8 cellular contexts compared by ENCODE assay signal in the genomic region with DNA sequence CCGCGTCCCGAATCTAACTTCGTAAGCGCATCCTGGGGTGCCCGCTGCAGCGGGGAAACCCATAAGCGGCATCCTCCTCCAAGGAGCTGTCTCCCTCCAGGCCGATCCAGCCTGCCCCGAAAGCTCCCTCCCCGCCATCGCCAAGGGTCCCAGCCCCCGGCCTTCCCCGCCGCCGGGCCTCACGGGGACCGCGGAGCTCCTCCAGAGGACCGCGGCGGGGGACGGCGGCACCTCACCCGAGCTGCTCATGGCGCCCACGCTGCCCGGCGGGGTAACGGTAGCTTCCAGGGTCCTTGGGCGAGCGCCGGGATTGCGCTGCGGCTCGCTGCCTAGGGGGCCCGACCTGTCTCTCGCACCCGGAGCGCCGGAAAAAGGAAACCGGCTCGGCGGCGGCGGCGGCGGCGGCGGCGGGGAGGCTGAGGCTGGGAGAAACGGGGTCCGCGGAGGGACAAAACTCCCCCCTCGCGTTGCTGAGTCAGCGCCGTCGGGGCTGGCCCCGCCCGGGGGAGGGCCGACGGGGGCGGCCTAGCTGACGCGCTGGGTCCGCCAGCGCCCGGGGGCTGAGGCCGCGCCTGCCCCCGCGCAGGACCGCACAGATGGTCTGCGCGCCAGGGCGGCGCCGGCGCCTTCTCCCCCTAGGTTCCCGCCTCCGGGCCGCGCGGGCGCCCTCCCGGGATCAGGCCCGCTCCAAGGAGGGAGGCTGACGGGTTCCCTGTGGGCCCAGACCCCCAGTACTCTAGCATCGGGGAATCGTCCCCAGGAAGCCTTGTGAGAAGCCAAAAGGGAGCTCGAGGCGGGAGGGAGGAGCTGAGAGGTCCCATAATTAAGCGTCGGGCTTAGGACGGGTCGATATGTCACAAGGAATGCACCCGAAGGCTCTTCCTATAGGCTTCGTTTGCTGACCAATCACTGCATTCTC. TPM values are rescaled to one million over a fixed set of nuclear protein-coding genes. Genes with fewer than 3 reads are reported as not detected.
A peak's percentile ranks its signal among the peaks of the same experiment; 100 is the strongest.
DNase-seq lines count a peak whose midpoint lies in the region; ATAC-seq and TF ChIP-seq lines count a peak whose summit lies in the region.

BLMH (minus strand) TSS at position 374 of the 919 bp plus-strand sequence; CDS start at position 249, 125 bp downstream.

- no peaks in the 10 kb centered on the region for H3K9me3 Mint-ChIP-seq in activated naive CD8-positive, alpha-beta T cell (ENCODE audit: low read depth)

- H3K4me1 Mint-ChIP-seq in activated naive CD8-positive, alpha-beta T cell (ENCODE audit: low read depth): peaks cover 19% of the 10 kb centered on the region

- peak; percentile 80 for DNase-seq in DMS153 treated with DMSO at 0.1 percent for 48 hours (lab: John Stamatoyannopoulos, UW; ENCODE audit: unreplicated experiment)
- DNase-seq in KBM-7: peak; percentile 84
- peak; percentile 35 to 93 (median 84) for DNase-seq in head of caudate nucleus
- DNase-seq in ovary: peak; percentile 79 to 90 (median 82)
- DNase-seq in thoracic aorta (ENCODE audit: low spot score): peak; percentile 9

- H3K27me3 Mint-ChIP-seq in activated naive CD8-positive, alpha-beta T cell: no peaks in the 10 kb centered on the region

- H3K36me3 ChIP-seq in ovary (no peaks in the 10 kb centered on the region), thoracic aorta (peaks cover 9% of the 10 kb centered on the region)

- H3K27me3 ChIP-seq in ovary: no peaks in the 10 kb centered on the region
- no peaks in the 10 kb centered on the region for H3K27me3 ChIP-seq in thoracic aorta (replicated peaks; ENCODE audit: insufficient read depth)

- peak within 1 kb of the TSS; percentile 99 for H3K27ac Mint-ChIP-seq in activated naive CD8-positive, alpha-beta T cell

- H3K4me1 ChIP-seq in ovary (ENCODE audit: insufficient read depth) (no peaks in the 10 kb centered on the region), thoracic aorta (ENCODE audit: control insufficient read depth in 1 of 2, low read depth in 2 of 2) (peaks cover 11 to 27% of the 10 kb centered on the region in 2 donors)

- peak; percentile 44 for TF ChIP-seq POLR2A in ovary (IDR thresholded peaks at IDR 0.05)

- TF ChIP-seq EP300 in ovary (IDR thresholded peaks at IDR 0.05): no peak

- peak within 1 kb of the TSS; percentile 98 for H3K4me3 Mint-ChIP-seq in activated naive CD8-positive, alpha-beta T cell

- intact Hi-C loops in head of caudate nucleus (cut with DNase I): no loop called here
- intact Hi-C loops in ovary (cut with DNase I): no loop called here

- WGBS in ovary, 3 donors: 1% methylated on average over 38 to 99 of the region's 99 CpGs

- peak within 1 kb of the TSS; percentile 62 to 72 for H3K27ac ChIP-seq in ovary
- peak within 1 kb of the TSS; percentile 83 to 92 for H3K27ac ChIP-seq in thoracic aorta

- TF ChIP-seq CTCF in ovary (IDR thresholded peaks at IDR 0.05) (no peak), thoracic aorta (IDR thresholded peaks at IDR 0.05) (no peak)

- ATAC-seq in GM21515 (IDR thresholded peaks at IDR 0.05; ENCODE audit: unreplicated experiment) (peak; percentile 56), SK-N-SH treated with all-trans-retinoic acid at 6 μM for 48 hours (peak; percentile 90), thoracic aorta (ENCODE audit: insufficient number of reproducible peaks, low FRiP score, low read depth) (peak; percentile 73)

- in situ Hi-C loops in KBM-7 (cut with MboI; ENCODE audit: low pct_unique_long_range_greater_than_20kb, low sequenced_read_pairs): no loop called here

- H3K4me3 ChIP-seq in ovary (peak within 1 kb of the TSS; percentile 98), thoracic aorta (peak within 1 kb of the TSS; percentile 76)

- no peaks in the 10 kb centered on the region for H3K9me3 ChIP-seq in ovary
- no peaks in the 10 kb centered on the region for H3K9me3 ChIP-seq in thoracic aorta

- peaks cover 9% of the 10 kb centered on the region for H3K36me3 Mint-ChIP-seq in activated naive CD8-positive, alpha-beta T cell

TF ChIP-seq in SK-N-SH treated with all-trans-retinoic acid at 6 μM for 48 hours, 23 proteins besides CTCF, POLR2A, EP300 and RAD21:
- no peak for TF ChIP-seq ZFP30 (CRISPR knock-in tag; IDR thresholded peaks at IDR 0.05)
- TF ChIP-seq ZC3H10 (CRISPR knock-in tag; IDR thresholded peaks at IDR 0.05): no peak
- no peak for TF ChIP-seq SNAI2 (CRISPR knock-in tag; IDR thresholded peaks at IDR 0.05)
- TF ChIP-seq, protein P1, sequence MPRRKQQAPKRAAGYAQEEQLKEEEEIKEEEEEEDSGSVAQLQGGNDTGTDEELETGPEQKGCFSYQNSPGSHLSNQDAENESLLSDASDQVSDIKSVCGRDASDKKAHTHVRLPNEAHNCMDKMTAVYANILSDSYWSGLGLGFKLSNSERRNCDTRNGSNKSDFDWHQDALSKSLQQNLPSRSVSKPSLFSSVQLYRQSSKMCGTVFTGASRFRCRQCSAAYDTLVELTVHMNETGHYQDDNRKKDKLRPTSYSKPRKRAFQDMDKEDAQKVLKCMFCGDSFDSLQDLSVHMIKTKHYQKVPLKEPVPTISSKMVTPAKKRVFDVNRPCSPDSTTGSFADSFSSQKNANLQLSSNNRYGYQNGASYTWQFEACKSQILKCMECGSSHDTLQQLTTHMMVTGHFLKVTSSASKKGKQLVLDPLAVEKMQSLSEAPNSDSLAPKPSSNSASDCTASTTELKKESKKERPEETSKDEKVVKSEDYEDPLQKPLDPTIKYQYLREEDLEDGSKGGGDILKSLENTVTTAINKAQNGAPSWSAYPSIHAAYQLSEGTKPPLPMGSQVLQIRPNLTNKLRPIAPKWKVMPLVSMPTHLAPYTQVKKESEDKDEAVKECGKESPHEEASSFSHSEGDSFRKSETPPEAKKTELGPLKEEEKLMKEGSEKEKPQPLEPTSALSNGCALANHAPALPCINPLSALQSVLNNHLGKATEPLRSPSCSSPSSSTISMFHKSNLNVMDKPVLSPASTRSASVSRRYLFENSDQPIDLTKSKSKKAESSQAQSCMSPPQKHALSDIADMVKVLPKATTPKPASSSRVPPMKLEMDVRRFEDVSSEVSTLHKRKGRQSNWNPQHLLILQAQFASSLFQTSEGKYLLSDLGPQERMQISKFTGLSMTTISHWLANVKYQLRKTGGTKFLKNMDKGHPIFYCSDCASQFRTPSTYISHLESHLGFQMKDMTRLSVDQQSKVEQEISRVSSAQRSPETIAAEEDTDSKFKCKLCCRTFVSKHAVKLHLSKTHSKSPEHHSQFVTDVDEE (CRISPR knock-in tag; IDR thresholded peaks at IDR 0.05): no peak
- no peak for TF ChIP-seq OSR1 (CRISPR knock-in tag; IDR thresholded peaks at IDR 0.05)
- TF ChIP-seq RARB (CRISPR knock-in tag; IDR thresholded peaks at IDR 0.05): no peak
- TF ChIP-seq POU6F1 (CRISPR knock-in tag; IDR thresholded peaks at IDR 0.05; ENCODE audit: borderline replicate concordance, low read depth): no peak
- no peak for TF ChIP-seq ISL1 (CRISPR knock-in tag; IDR thresholded peaks at IDR 0.05)
- TF ChIP-seq TOX (CRISPR knock-in tag; IDR thresholded peaks at IDR 0.05; ENCODE audit: borderline replicate concordance): no peak
- no peak for TF ChIP-seq GLIS3 (CRISPR knock-in tag; IDR thresholded peaks at IDR 0.05)
- no peak for TF ChIP-seq CREB5 (CRISPR knock-in tag; IDR thresholded peaks at IDR 0.05; ENCODE audit: low read depth)
TF ChIP-seq in SK-N-SH treated with all-trans-retinoic acid at 6 μM for 48 hours: peak in this region for 0.

RNA-seq across cellular contexts. Expression of gene BLMH, which starts in this region (rescaled TPM):
- total RNA-seq in ovary (10 to 100 TPM; 12.9 to 27.6 (median 23.1) TPM), thoracic aorta (10 to 100 TPM; 21.5 to 34.6 TPM)
- 10 to 100 TPM; 17.3 to 32.0 TPM for polyA plus RNA-seq in ovary

Comparison
In these comparisons a context has a peak if more than half of its experiments do, and no peak if none do; other contexts are left out.
1. Peak in every context shown above with its lines: DNase-seq, ATAC-seq, H3K4me3 ChIP-seq and H3K27ac ChIP-seq.
2. DNase-seq: peak in every context shown above with its lines; median percentile 84 in KBM-7; 84 in head of caudate nucleus; 82 in ovary; 80 in DMS153 treated with DMSO at 0.1 percent for 48 hours; 9 in thoracic aorta.